In the genomic region with DNA sequence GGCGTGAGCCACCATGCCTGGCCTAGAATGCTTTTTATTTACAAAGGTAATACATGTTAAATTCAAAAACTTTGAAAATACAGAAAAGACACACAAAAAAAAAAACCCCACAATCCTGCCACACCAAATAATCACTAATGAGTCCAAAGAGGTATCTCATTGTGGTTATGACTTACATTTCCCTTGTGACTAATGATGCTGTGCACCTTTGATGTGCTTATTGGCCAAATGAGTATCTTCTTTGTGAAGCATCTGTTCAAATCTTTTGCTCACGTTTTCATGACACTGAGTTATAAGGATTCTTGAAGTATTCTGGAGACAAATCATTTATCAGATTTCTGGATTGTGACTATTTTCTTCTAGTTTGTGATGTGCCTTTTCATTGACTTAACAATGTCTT, we compare ENCODE assay signal across 22 cellular contexts. TPM values are rescaled to one million over a fixed set of nuclear protein-coding genes. Genes with fewer than 3 reads are reported as not detected.
DNase-seq lines count a peak whose midpoint lies in the region; ATAC-seq, FAIRE-seq and TF ChIP-seq lines count a peak whose summit lies in the region.
"Had no signal": no experiment of that assay in that cellular context is flagged by ENCODE, and none has a peak within 500 bp of the region (broad histone marks: within the 10 kb centered on the region; RNA-seq: fewer than 3 reads in every experiment).

No MANE protein-coding gene starts in this region.

- no peaks in the 10 kb centered on the region for H3K36me3 Mint-ChIP-seq in MCF 10A (ENCODE audit: insufficient read depth, unreplicated experiment)
- H3K36me3 Mint-ChIP-seq: CD4-positive, CD25-positive, alpha-beta regulatory T cell; CD8-positive, alpha-beta memory T cell had no signal

- no peak for TF ChIP-seq EP300 in ovary (IDR thresholded peaks at IDR 0.05)

- no peak overlapping the region for H3K4me3 ChIP-seq in mammary epithelial cell (replicated peaks in 1 of 3; ENCODE audit: insufficient read depth in 1 of 3, low read depth in 2 of 3, low read length in 3 of 3)
- no peak overlapping the region for H3K4me3 ChIP-seq in Karpas-422 (ENCODE audit: low read length)
- H3K4me3 ChIP-seq in bronchial epithelial cell (ENCODE audit: low read depth, low read length) = no peak overlapping the region
- H3K4me3 ChIP-seq in ovary = no peak overlapping the region

- POLR2A ChIA-PET in MCF 10A (lab: Yijun Ruan, JAX) = no interaction called here

- CTCF ChIA-PET in mammary epithelial cell (lab: Charles Lee; ENCODE audit: low non-redundant PET) (no interaction called here), MCF 10A (lab: Yijun Ruan, JAX) (no interaction called here)

- H3K36me3 ChIP-seq in mammary epithelial cell (ENCODE audit: insufficient read depth, low read length) = no peaks in the 10 kb centered on the region
- H3K36me3 ChIP-seq in Karpas-422 (ENCODE audit: insufficient read depth, low read length) = no peaks in the 10 kb centered on the region
- no peaks in the 10 kb centered on the region for H3K36me3 ChIP-seq in bronchial epithelial cell (ENCODE audit: control insufficient read depth, insufficient read depth, low read length)
- H3K36me3 ChIP-seq in ovary = no peaks in the 10 kb centered on the region
- H3K36me3 ChIP-seq: BE2C had no signal

- H3K4me2 ChIP-seq in mammary epithelial cell (ENCODE audit: insufficient read depth, low read depth, low read length) (no peak overlapping the region), Karpas-422 (ENCODE audit: low read depth, low read length, poor library complexity, severe bottlenecking) (no peak overlapping the region)

- H3K9me3 ChIP-seq in mammary epithelial cell (replicated peaks; ENCODE audit: insufficient read depth, low read length) = no peaks in the 10 kb centered on the region
- no peaks in the 10 kb centered on the region for H3K9me3 ChIP-seq in Karpas-422 (ENCODE audit: low read length)
- H3K9me3 ChIP-seq in ovary = no peaks in the 10 kb centered on the region
- H3K9me3 ChIP-seq: BE2C had no signal

- no peaks in the 10 kb centered on the region for H3K27me3 ChIP-seq in mammary epithelial cell (ENCODE audit: insufficient read depth, low read length)
- no peaks in the 10 kb centered on the region for H3K27me3 ChIP-seq in Karpas-422 (ENCODE audit: low read length)
- no peaks in the 10 kb centered on the region for H3K27me3 ChIP-seq in bronchial epithelial cell (ENCODE audit: control insufficient read depth, insufficient read depth, low read length)
- H3K27me3 ChIP-seq in foreskin keratinocyte = no peaks in the 10 kb centered on the region
- H3K27me3 ChIP-seq in ovary = no peaks in the 10 kb centered on the region

- 39% methylated on average over 2 of the region's 2 CpGs for WGBS in mammary epithelial cell (ENCODE audit: low coverage, missing lambda C conversion rate)
- WGBS in ovary, 3 donors = 51 to 63% (median 60%) methylated on average over 2 of the region's 2 CpGs

- H4K20me1 ChIP-seq in mammary epithelial cell (ENCODE audit: insufficient read depth, low read length) (no peaks in the 10 kb centered on the region), Karpas-422 (ENCODE audit: insufficient read depth, low read depth, low read length) (no peaks in the 10 kb centered on the region)

- H3K27me3 Mint-ChIP-seq in MCF 10A (ENCODE audit: insufficient read depth, unreplicated experiment) = no peaks in the 10 kb centered on the region

- H3K27ac Mint-ChIP-seq in MCF 10A (ENCODE audit: low read depth, unreplicated experiment) = no peak overlapping the region
- H3K27ac Mint-ChIP-seq: CD4-positive, CD25-positive, alpha-beta regulatory T cell; CD8-positive, alpha-beta memory T cell; HFFc6 had no signal

- no peak for TF ChIP-seq POLR2A in ovary (IDR thresholded peaks at IDR 0.05)

- intact Hi-C loops in mammary epithelial cell (cut with micrococcal nuclease) (no loop called here), MCF 10A (cut with micrococcal nuclease) (no loop called here), ovary (cut with DNase I) (no loop called here)

- peak; percentile 50 for ATAC-seq in foreskin keratinocyte
- no peak for ATAC-seq in HG03139 (IDR thresholded peaks at IDR 0.05; ENCODE audit: unreplicated experiment)
- ATAC-seq: HCT116 had no signal

- no peak for FAIRE-seq in bronchial epithelial cell (lab: Jason Lieb, UNC)

- DNase-seq in mammary epithelial cell (peak; percentile 11), MCF 10A (ENCODE audit: unreplicated experiment) (no peak), Karpas-422 (no peak), bronchial epithelial cell (ENCODE audit: low read depth) (peak; percentile 35), foreskin keratinocyte (no peak), EL (no peak), ovary (no peak)
- DNase-seq: BE2C; C1 segment of cervical spinal cord; CD4-positive, CD25-positive, alpha-beta regulatory T cell; CD8-positive, alpha-beta memory T cell; COR-L47; DMS 273 treated with DMSO at 0.1 percent for 48 hours; DMS53; DND-41; GDM1; GOT3; H7; HFFc6 had no signal

- no peaks in the 10 kb centered on the region for H3K4me1 Mint-ChIP-seq in MCF 10A (ENCODE audit: insufficient read depth, unreplicated experiment)
- H3K4me1 Mint-ChIP-seq: CD8-positive, alpha-beta memory T cell had no signal

- dilution Hi-C loops in mammary epithelial cell (cut with HindIII; ENCODE audit: low sequenced_read_pairs) = no loop called here

- H3K4me1 ChIP-seq in mammary epithelial cell (ENCODE audit: insufficient read depth, low read length) (no peaks in the 10 kb centered on the region), Karpas-422 (ENCODE audit: low read length) (no peaks in the 10 kb centered on the region), foreskin keratinocyte (no peaks in the 10 kb centered on the region), ovary (ENCODE audit: insufficient read depth) (no peaks in the 10 kb centered on the region)
- H3K4me1 ChIP-seq: BE2C had no signal

- no peaks in the 10 kb centered on the region for H3K79me2 ChIP-seq in mammary epithelial cell (ENCODE audit: insufficient read depth, low read length)
- H3K79me2 ChIP-seq in Karpas-422 (ENCODE audit: low read length) = no peaks in the 10 kb centered on the region

- H3K9ac ChIP-seq in mammary epithelial cell (ENCODE audit: insufficient read depth, low read length) (no peak overlapping the region), Karpas-422 (ENCODE audit: low read length) (no peak overlapping the region)

- TF ChIP-seq CTCF in mammary epithelial cell (conservative IDR thresholded peaks at IDR 0.05 in 1 of 2, IDR thresholded peaks at IDR 0.05 in 1 of 2; ENCODE audit: extremely low read depth in 1 of 2, insufficient read depth in 1 of 2, low read depth in 1 of 2, low read length in 2 of 2) (no peak), MCF 10A (IDR thresholded peaks at IDR 0.05; ENCODE audit: unreplicated experiment) (no peak), bronchial epithelial cell (IDR thresholded peaks at IDR 0.05; ENCODE audit: insufficient read depth, low read length, severe bottlenecking) (no peak), foreskin keratinocyte (conservative IDR thresholded peaks at IDR 0.05) (no peak), ovary (IDR thresholded peaks at IDR 0.05) (no peak)

- H2AFZ ChIP-seq in mammary epithelial cell (ENCODE audit: low read depth, low read length) (no peak overlapping the region), Karpas-422 (ENCODE audit: low read length) (peak overlapping the region; percentile 70; the same call in 1 of the 2 replicates)

- H3K9me3 Mint-ChIP-seq in MCF 10A (ENCODE audit: unreplicated experiment) = no peaks in the 10 kb centered on the region
- H3K9me3 Mint-ChIP-seq: CD4-positive, CD25-positive, alpha-beta regulatory T cell; CD8-positive, alpha-beta memory T cell; HFFc6 had no signal

- no peak overlapping the region for H3K4me3 Mint-ChIP-seq in MCF 10A (ENCODE audit: unreplicated experiment)
- H3K4me3 Mint-ChIP-seq: CD4-positive, CD25-positive, alpha-beta regulatory T cell; CD8-positive, alpha-beta memory T cell; HFFc6 had no signal

- in situ Hi-C loops in mammary epithelial cell (cut with MboI; ENCODE audit: low sequenced_read_pairs in 2 of 2) = no loop called here

- H3K9me2 ChIP-seq in Karpas-422 (replicated peaks; ENCODE audit: insufficient read depth, low read length) = no peaks in the 10 kb centered on the region

- no peak overlapping the region for H3K27ac ChIP-seq in mammary epithelial cell (ENCODE audit: insufficient read depth, low read depth, low read length)
- no peak overlapping the region for H3K27ac ChIP-seq in Karpas-422 (ENCODE audit: low read length)
- H3K27ac ChIP-seq in foreskin keratinocyte = no peak overlapping the region
- no peak overlapping the region for H3K27ac ChIP-seq in ovary

- no TSS peak for BruUV-seq in mammary epithelial cell (replicated peaks; lab: Mats Ljungman, UMichigan)
- no TSS peak for BruUV-seq in MCF 10A (replicated peaks; lab: Mats Ljungman, UMichigan)

RNA-seq across cellular contexts. Expression of gene NLRC4, which starts 6.4 kb away (rescaled TPM):
- not detected for total RNA-seq in mammary epithelial cell
- not detected for polyA plus RNA-seq in mammary epithelial cell
- polyA minus RNA-seq in mammary epithelial cell = not detected
- total RNA-seq in MCF 10A (2022) = 0.12 and 0.27 TPM in 2 replicates
- 0.51 and 1.6 TPM in 2 replicates for total RNA-seq in Karpas-422 (2014; rRNA removed; shearing (Covaris generic); ENCODE audit: low replicate concordance)
- total RNA-seq in bronchial epithelial cell = 0.53 and 1.0 TPM in 2 replicates
- not detected in 2 replicates for total RNA-seq in foreskin keratinocyte
- not detected in 2 replicates for polyA plus RNA-seq in foreskin keratinocyte
- total RNA-seq in ovary = 1 to 10 TPM in 1 of 7 donors, under 1 TPM in 6; 0.15 to 1.7 (median 0.38) TPM
- 1 to 10 TPM in 1 of 2 donors, under 1 TPM in 1; 0.21 to 1.8 TPM for polyA plus RNA-seq in ovary
- total RNA-seq: A172; CD4-positive, CD25-positive, alpha-beta regulatory T cell; HFFc6 had no signal
- polyA plus RNA-seq: CD8-positive, alpha-beta memory T cell had no signal

RNA-seq across cellular contexts. Expression of gene YIPF4, which starts 6.6 kb away (rescaled TPM):
- total RNA-seq in mammary epithelial cell (10 to 100 TPM; 17.8 to 45.8 TPM), MCF 10A (2022) (67.6 and 90.3 TPM in 2 replicates), bronchial epithelial cell (21.9 and 27.7 TPM in 2 replicates), foreskin keratinocyte (21.3 and 24.5 TPM in 2 replicates), ovary (10 to 100 TPM; 10.3 to 45.0 (median 37.7) TPM)
- polyA plus RNA-seq in mammary epithelial cell (4.0 TPM), foreskin keratinocyte (19.1 and 21.2 TPM in 2 replicates), ovary (10 to 100 TPM; 15.6 to 28.5 TPM)
- 1.5 TPM for polyA minus RNA-seq in mammary epithelial cell
- 18.5 and 95.3 TPM in 2 replicates for total RNA-seq in Karpas-422 (2014; rRNA removed; shearing (Covaris generic); ENCODE audit: low replicate concordance)

Comparison
In these comparisons a context has a peak if more than half of its experiments do, and no peak if none do; other contexts are left out.
1. DNase-seq: peak in mammary epithelial cell (single experiment) and bronchial epithelial cell (single experiment); none in MCF 10A (single experiment), Karpas-422 (single experiment), foreskin keratinocyte (0 of 2), EL (single experiment) and ovary (0 of 5).